8 cellular contexts compared by ENCODE assay signal in the genomic region with DNA sequence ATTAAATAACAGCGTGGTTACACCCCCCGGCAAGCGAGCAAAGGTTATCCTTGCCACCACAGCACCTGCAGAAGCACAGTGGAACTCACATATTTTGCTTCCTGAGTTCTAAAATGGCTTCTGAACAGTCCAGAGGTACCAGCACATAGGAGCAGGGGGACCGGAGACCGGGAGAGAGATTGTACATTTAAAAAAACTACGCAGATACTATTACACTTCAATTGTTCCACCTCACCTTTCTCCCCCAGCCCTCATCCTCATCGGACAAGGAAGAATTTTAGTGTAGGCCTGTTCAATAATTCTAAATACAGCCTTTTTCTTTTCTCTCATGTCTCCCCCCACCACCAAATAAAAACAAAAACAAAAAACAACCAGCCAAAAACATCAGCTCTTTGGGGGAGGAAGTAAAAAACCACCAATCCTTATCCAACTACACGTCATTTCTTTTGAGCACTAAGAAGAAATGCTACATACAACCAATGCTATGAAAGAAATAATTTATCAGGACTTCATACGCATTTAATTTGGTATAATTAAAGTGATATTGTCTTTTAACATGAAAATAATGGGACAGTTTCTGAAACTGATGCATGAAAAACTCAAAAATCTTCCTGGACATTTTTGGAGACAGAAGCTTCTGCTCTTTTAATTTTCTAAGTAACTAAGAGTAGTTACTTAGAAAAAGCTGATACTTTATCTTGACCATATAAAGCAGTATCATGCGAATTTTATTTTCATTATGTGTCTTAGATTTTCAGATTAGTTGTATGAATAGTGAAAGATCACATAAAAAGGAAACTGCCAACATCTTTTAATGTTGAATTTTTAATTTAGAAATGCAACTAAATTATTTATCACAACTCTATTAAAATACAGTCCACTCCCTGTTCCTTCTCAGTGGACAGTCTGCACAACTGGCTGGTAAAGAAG. TPM values are rescaled to one million over a fixed set of nuclear protein-coding genes. Genes with fewer than 3 reads are reported as not detected.
DNase-seq lines count a peak whose midpoint lies in the region; ATAC-seq, FAIRE-seq and TF ChIP-seq lines count a peak whose summit lies in the region.

No MANE protein-coding gene starts in this region.

- peak overlapping the region; percentile 84 for H3K4me3 Mint-ChIP-seq in central memory CD8-positive, alpha-beta T cell

- H3K4me1 Mint-ChIP-seq in central memory CD8-positive, alpha-beta T cell, result peaks cover 20% of the 10 kb centered on the region

- H2AFZ ChIP-seq in OCI-LY1 (ENCODE audit: low read length) (no peak overlapping the region), mesenchymal stem cell (ENCODE audit: low read depth, low read length) (no peak overlapping the region)

- no peak overlapping the region for H4K91ac ChIP-seq in mesenchymal stem cell (ENCODE audit: low read length)

- no peak for ATAC-seq in central memory CD8-positive, alpha-beta T cell (replicated peaks; ENCODE audit: extremely low read depth, poor library complexity, severe bottlenecking)

- no peak overlapping the region for H2AK5ac ChIP-seq in mesenchymal stem cell (ENCODE audit: low read length, severe bottlenecking)

- no peaks in the 10 kb centered on the region for H3K79me1 ChIP-seq in mesenchymal stem cell (replicated peaks; ENCODE audit: low read length, poor library complexity, severe bottlenecking)

- H3K27me3 Mint-ChIP-seq in central memory CD8-positive, alpha-beta T cell, result peaks cover 24% of the 10 kb centered on the region

- H2BK12ac ChIP-seq in mesenchymal stem cell (ENCODE audit: low read length in 2 of 2), result no peak overlapping the region

- in situ Hi-C loops in GM13977 (cut with MboI; ENCODE audit: low pct_unique_long_range_greater_than_20kb, low sequenced_read_pairs, unreplicated experiment), result no loop called here

- no peaks in the 10 kb centered on the region for H3F3A ChIP-seq in OCI-LY1 (ENCODE audit: insufficient read depth, low read length)

- H4K20me1 ChIP-seq in OCI-LY1 (ENCODE audit: insufficient read depth, low read length), result no peaks in the 10 kb centered on the region

- H3K27ac Mint-ChIP-seq in central memory CD8-positive, alpha-beta T cell (ENCODE audit: low read depth), result peak overlapping the region; percentile 61

- H3K9ac ChIP-seq in OCI-LY1 (ENCODE audit: low read length), result peak overlapping the region; percentile 99
- peak overlapping the region; percentile 93 for H3K9ac ChIP-seq in mesenchymal stem cell (ENCODE audit: low read length)

- peaks cover 67% of the 10 kb centered on the region for H3K4me1 ChIP-seq in OCI-LY1 (ENCODE audit: insufficient read depth, low read length, severe bottlenecking)
- H3K4me1 ChIP-seq in mesenchymal stem cell (ENCODE audit: control insufficient read depth, insufficient read depth, low read depth, low read length), result peaks cover 12% of the 10 kb centered on the region

- no peak overlapping the region for H2BK120ac ChIP-seq in mesenchymal stem cell (ENCODE audit: low read depth, low read length)

- H3K36me3 ChIP-seq in OCI-LY1 (ENCODE audit: insufficient read depth, low read length) (peaks cover 10% of the 10 kb centered on the region; the same call in 1 of the 2 replicates), mesenchymal stem cell (ENCODE audit: control insufficient read depth in 1 of 2, insufficient read depth in 2 of 2, low read depth in 1 of 2, low read length in 2 of 2) (no peaks in the 10 kb centered on the region)

- H3K23ac ChIP-seq in mesenchymal stem cell (ENCODE audit: low read length in 2 of 2), result no peak overlapping the region

- no peak overlapping the region for H4K8ac ChIP-seq in mesenchymal stem cell (ENCODE audit: low read length)

- no peak overlapping the region for H3K14ac ChIP-seq in mesenchymal stem cell (ENCODE audit: low read length in 2 of 2)

- H2BK5ac ChIP-seq in mesenchymal stem cell (ENCODE audit: low read depth, low read length, poor library complexity, severe bottlenecking), result no peak overlapping the region

- no peak overlapping the region for H2BK15ac ChIP-seq in mesenchymal stem cell (ENCODE audit: low read depth, poor library complexity, severe bottlenecking)

- peaks cover 76% of the 10 kb centered on the region for H3K79me2 ChIP-seq in OCI-LY1 (ENCODE audit: insufficient read depth, low read length)

- H3K27me3 ChIP-seq in OCI-LY1 (ENCODE audit: insufficient read depth, low read length), result no peaks in the 10 kb centered on the region
- peaks cover 0 to 15% of the 10 kb centered on the region in 2 experiments for H3K27me3 ChIP-seq in mesenchymal stem cell (ENCODE audit: control insufficient read depth in 1 of 2, insufficient read depth in 1 of 2, low read length in 2 of 2)

- no peak for TF ChIP-seq POLR2A in H54 (IDR thresholded peaks at IDR 0.05; ENCODE audit: low read depth, low read length)
- no peak for TF ChIP-seq POLR2A in lower leg skin (IDR thresholded peaks at IDR 0.05)

- no peak for TF ChIP-seq CTCF in AG10803 (conservative IDR thresholded peaks at IDR 0.05; ENCODE audit: low read length)
- TF ChIP-seq CTCF in OCI-LY1 (IDR thresholded peaks at IDR 0.05; ENCODE audit: low read length), result no peak
- TF ChIP-seq CTCF in lower leg skin (IDR thresholded peaks at IDR 0.05), result no peak
- no peak for TF ChIP-seq CTCF in GM13977 (IDR thresholded peaks at IDR 0.05; ENCODE audit: extremely low read depth, insufficient read depth, missing control alignments)

- H3K4me3 ChIP-seq in AG10803 (ENCODE audit: low read length) (peak overlapping the region; percentile 72), OCI-LY1 (ENCODE audit: low read depth, low read length, poor library complexity, severe bottlenecking) (peak overlapping the region; percentile 89), mesenchymal stem cell (ENCODE audit: insufficient read depth in 1 of 2, low read depth in 1 of 2, low read length in 2 of 2) (peak overlapping the region in 1 of 2 experiments; percentile 87), lower leg skin (ENCODE audit: low read depth, poor library complexity, severe bottlenecking) (no peak overlapping the region)

- no peak overlapping the region for H3K18ac ChIP-seq in mesenchymal stem cell (ENCODE audit: low read depth in 1 of 2, low read length in 2 of 2)

- DNase-seq in AG10803 (ENCODE audit: low read depth) (peak; percentile 27), H54 (ENCODE audit: insufficient read length, low spot score) (no peak), mesenchymal stem cell (no peak), lower leg skin (ENCODE audit: low spot score in 2 of 2) (no peak), GM13977 (ENCODE audit: low spot score) (no peak)
- DNase-seq in central memory CD8-positive, alpha-beta T cell (ENCODE audit: low spot score in 2 of 2), result no peak
- no peak for DNase-seq in activated CD4-positive, alpha-beta T cell treated with anti-CD3 and anti-CD28 coated beads, Interleukin-2, amount 50 U/mL, for 4 hours

- H3K9me2 ChIP-seq in OCI-LY1 (ENCODE audit: low read depth, low read length), result no peaks in the 10 kb centered on the region

- H3K27ac ChIP-seq in OCI-LY1 (ENCODE audit: low read depth, low read length, poor library complexity, severe bottlenecking) (peak overlapping the region; percentile 95), mesenchymal stem cell (ENCODE audit: low read length, poor library complexity, severe bottlenecking) (no peak overlapping the region)

- H3K9me3 ChIP-seq in OCI-LY1 (ENCODE audit: low read length) (no peaks in the 10 kb centered on the region), mesenchymal stem cell (ENCODE audit: control insufficient read depth, low read length) (no peaks in the 10 kb centered on the region)

- H3K36me3 Mint-ChIP-seq in central memory CD8-positive, alpha-beta T cell (ENCODE audit: insufficient read depth), result no peaks in the 10 kb centered on the region

- FAIRE-seq in H54 (lab: Jason Lieb, UNC), result peak; percentile 88

- no peak overlapping the region for H3K4ac ChIP-seq in mesenchymal stem cell (ENCODE audit: low read depth in 1 of 2, low read length in 2 of 2)

- H3K9me3 Mint-ChIP-seq in central memory CD8-positive, alpha-beta T cell, result no peaks in the 10 kb centered on the region

- H3K4me2 ChIP-seq in OCI-LY1 (ENCODE audit: low read length) (peak overlapping the region; percentile 88), mesenchymal stem cell (ENCODE audit: low read length, poor library complexity, severe bottlenecking) (peak overlapping the region; percentile 85)

- WGBS in mesenchymal stem cell, result 9% methylated on average over 8 of the region's 10 CpGs
- 29 to 35% methylated on average over 10 of the region's 10 CpGs for WGBS in lower leg skin, 2 donors

- intact Hi-C loops in lower leg skin (cut with DNase I; ENCODE audit: low total_unique reads), result no loop called here

RNA-seq across cellular contexts. Expression of gene CDKN2C, which starts 9.1 kb away (rescaled TPM):
- 2.0 TPM for polyA plus RNA-seq in mesenchymal stem cell (2013, experiment 1 of 2)
- 2.1 TPM for polyA plus RNA-seq in mesenchymal stem cell (2013, experiment 2 of 2)
- 10 to 100 TPM; 10.1 to 20.0 (median 16.2) TPM for total RNA-seq in lower leg skin

RNA-seq across cellular contexts. Expression of gene FAF1, which starts 19.1 kb away (rescaled TPM):
- 19.1 TPM for polyA plus RNA-seq in mesenchymal stem cell (2013, experiment 1 of 2)
- 19.9 TPM for polyA plus RNA-seq in mesenchymal stem cell (2013, experiment 2 of 2)
- 10 to 100 TPM; 33.8 to 55.8 (median 45.6) TPM for total RNA-seq in lower leg skin
